In genomic region chr21:46517361-46517760, GRCh38 we compare ENCODE assay signal across 1 cellular context.
TF ChIP-seq lines count a peak whose summit lies in the region.

No MANE protein-coding gene starts in this region.

TF ChIP-seq in GM23338, 12 proteins besides CTCF, POLR2A, EP300 and RAD21 (continued from another document):
- TF ChIP-seq ETS1 (IDR thresholded peaks at IDR 0.05) = no peak
